In genomic region chr16:75921281-75921680, GRCh38 we compare ENCODE assay signal across 19 cellular contexts.
A peak's percentile ranks its signal among the peaks of the same experiment; 100 is the strongest.
DNase-seq lines count a peak whose midpoint lies in the region; ATAC-seq and TF ChIP-seq lines count a peak whose summit lies in the region.
"Had no signal": no experiment of that assay in that cellular context is flagged by ENCODE, and none has a peak within 500 bp of the region (broad histone marks: within the 10 kb centered on the region; RNA-seq: fewer than 3 reads in every experiment).

No MANE protein-coding gene starts in this region.

- no peaks in the 10 kb centered on the region for H3F3A ChIP-seq in GM23338 (replicated peaks; ENCODE audit: low read depth)

- no peak for TF ChIP-seq CTCF in GM23338 (conservative IDR thresholded peaks at IDR 0.05; ENCODE audit: low read depth in 2 of 2)

- H3K4me2 ChIP-seq in GM23338 (peak overlapping the region; percentile 65), trophoblast cell (ENCODE audit: low read length) (no peak overlapping the region)

- no peak overlapping the region for H3K9ac ChIP-seq in trophoblast cell (ENCODE audit: low read length)

- peaks cover 37% of the 10 kb centered on the region for H3K27me3 Mint-ChIP-seq in GM23338 (ENCODE audit: insufficient read depth, low read depth, poor library complexity)

- H3K4me3 ChIP-seq in GM23338 (no peak overlapping the region), trophoblast cell (ENCODE audit: low read depth, low read length) (no peak overlapping the region)
- H3K4me3 ChIP-seq: MG63 had no signal

- H2AFZ ChIP-seq in GM23338 = no peak overlapping the region
- no peak overlapping the region for H2AFZ ChIP-seq in trophoblast cell (ENCODE audit: insufficient read depth, low read length, poor library complexity)

- no peak overlapping the region for H4K8ac ChIP-seq in trophoblast cell (ENCODE audit: low read depth, low read length)

- H3K27ac Mint-ChIP-seq in GM23338 = no peak overlapping the region
- H3K27ac Mint-ChIP-seq: T-helper 1 cell treated with Interleukin-12 subunit alpha and Interleukin-12 subunit beta and Interleukin-4 antibody, amounts not matched to agents 30 μg/mL and 1 μg/mL, for 36 hours had no signal

- H3K36me3 ChIP-seq in GM23338 (ENCODE audit: insufficient read depth) = no peaks in the 10 kb centered on the region
- no peaks in the 10 kb centered on the region for H3K36me3 ChIP-seq in trophoblast cell (ENCODE audit: control insufficient read depth in 1 of 2, insufficient read depth in 2 of 2, low read length in 2 of 2)
- H3K36me3 ChIP-seq: MG63 had no signal

- no peak overlapping the region for H3K4me3 Mint-ChIP-seq in GM23338
- H3K4me3 Mint-ChIP-seq: T-helper 1 cell treated with Interleukin-12 subunit alpha and Interleukin-12 subunit beta and Interleukin-4 antibody, amounts not matched to agents 30 μg/mL and 1 μg/mL, for 36 hours had no signal

- H3K14ac ChIP-seq in trophoblast cell (ENCODE audit: low read length) = no peak overlapping the region

- H2AK5ac ChIP-seq in trophoblast cell (ENCODE audit: low read length) = no peak overlapping the region

- peaks cover 76% of the 10 kb centered on the region for H3K9me3 Mint-ChIP-seq in GM23338
- H3K9me3 Mint-ChIP-seq: T-helper 1 cell treated with Interleukin-12 subunit alpha and Interleukin-12 subunit beta and Interleukin-4 antibody, amounts not matched to agents 30 μg/mL and 1 μg/mL, for 36 hours had no signal

- peak; percentile 38 for DNase-seq in GM23338 (ENCODE audit: low spot score)
- DNase-seq in NCI-H146 (lab: John Stamatoyannopoulos, UW) = peak; percentile 97
- peak; percentile 37 for DNase-seq in NCI-H526 treated with DMSO at 0.1 percent for 48 hours (lab: John Stamatoyannopoulos, UW)
- peak; percentile 10 for DNase-seq in cerebellum (ENCODE audit: low spot score)
- no peak for DNase-seq in KBM-7
- no peak for DNase-seq in NK-92 (lab: John Stamatoyannopoulos, UW; ENCODE audit: unreplicated experiment)
- DNase-seq in trophoblast cell = no peak
- DNase-seq: DMS 273 treated with DMSO at 0.1 percent for 48 hours; MG63; NCI-H1092 treated with DMSO at 0.1 percent for 48 hours; NCI-H2029; NCI-H345; NK-92 treated with Interleukin-12 subunit alpha and Interleukin-12 subunit beta, amount 100 ng/mL, for 24 hours; RPMI8226; SIG-M5 had no signal

- H3K18ac ChIP-seq in trophoblast cell (ENCODE audit: low read length) = no peak overlapping the region

- no peaks in the 10 kb centered on the region for H3K9me3 ChIP-seq in trophoblast cell (ENCODE audit: insufficient read depth, low read depth, low read length)
- H3K9me3 ChIP-seq: MG63 had no signal

- H2BK12ac ChIP-seq in trophoblast cell (ENCODE audit: low read length) = no peak overlapping the region

- H3K36me3 Mint-ChIP-seq in GM23338 (ENCODE audit: low read depth) = no peaks in the 10 kb centered on the region

- in situ Hi-C loops in KBM-7 (cut with MboI; ENCODE audit: low pct_unique_long_range_greater_than_20kb, low sequenced_read_pairs) = no loop called here

- H3K4me1 ChIP-seq in GM23338 (ENCODE audit: insufficient read depth) (peaks cover 15% of the 10 kb centered on the region), trophoblast cell (ENCODE audit: control insufficient read depth in 1 of 2, insufficient read depth in 2 of 2, low read length in 2 of 2) (no peaks in the 10 kb centered on the region)

- H3K27ac ChIP-seq in GM23338 (ENCODE audit: low read depth) = no peak overlapping the region
- no peak overlapping the region for H3K27ac ChIP-seq in trophoblast cell (ENCODE audit: low read depth, low read length)
- H3K27ac ChIP-seq: C4-2B had no signal

- no CpG with 5 or more reads among the region's 2 CpGs for WGBS in trophoblast cell (ENCODE audit: extremely low coverage, insufficient coverage, insufficient read length)

- H3K79me1 ChIP-seq in trophoblast cell (ENCODE audit: low read length) = no peaks in the 10 kb centered on the region

- no peak overlapping the region for H4K91ac ChIP-seq in trophoblast cell (ENCODE audit: low read depth, low read length)

- H4K20me1 ChIP-seq in GM23338 (replicated peaks; ENCODE audit: insufficient read depth) = peaks cover 8% of the 10 kb centered on the region; the same call in 1 of the 2 replicates

- H3K4ac ChIP-seq in trophoblast cell (ENCODE audit: low read depth, low read length) = no peak overlapping the region

- no peaks in the 10 kb centered on the region for H3K9me2 ChIP-seq in GM23338 (ENCODE audit: insufficient read depth)

- H3K27me3 ChIP-seq in GM23338 (ENCODE audit: insufficient read depth) (peaks cover 100% of the 10 kb centered on the region), trophoblast cell (ENCODE audit: insufficient read depth, low read length) (no peaks in the 10 kb centered on the region)
- H3K27me3 ChIP-seq: MG63 had no signal

- H3K79me2 ChIP-seq in GM23338 (replicated peaks; ENCODE audit: insufficient read depth) (no peaks in the 10 kb centered on the region), trophoblast cell (ENCODE audit: control insufficient read depth, insufficient read depth, low read length, poor library complexity) (no peaks in the 10 kb centered on the region)

- no peak overlapping the region for H3K23ac ChIP-seq in trophoblast cell (ENCODE audit: low read length)

- H2BK120ac ChIP-seq in trophoblast cell (ENCODE audit: insufficient read depth, low read length, poor library complexity) = no peak overlapping the region

- H2BK5ac ChIP-seq in trophoblast cell (ENCODE audit: low read depth, low read length, poor library complexity) = no peak overlapping the region

- no peak overlapping the region for H4K12ac ChIP-seq in trophoblast cell (ENCODE audit: low read depth, low read length)

- ATAC-seq in GM23338 = no peak; the same call in 2 of the 3 replicates
- no peak for ATAC-seq in GM21619 (IDR thresholded peaks at IDR 0.05; ENCODE audit: unreplicated experiment)
- ATAC-seq: HepG2 had no signal

- peaks cover 15% of the 10 kb centered on the region for H3K4me1 Mint-ChIP-seq in GM23338

TF ChIP-seq in GM23338, 12 proteins besides CTCF, POLR2A, EP300 and RAD21 (continues in another document):
- TF ChIP-seq EZH2phosphoT487 (IDR thresholded peaks at IDR 0.05; ENCODE audit: unreplicated experiment) = no peak
- no peak for TF ChIP-seq EZH2 (IDR thresholded peaks at IDR 0.05; ENCODE audit: low read depth, unreplicated experiment)
- TF ChIP-seq ETS1 (IDR thresholded peaks at IDR 0.05) = no peak
- TF ChIP-seq ZNF331 (CRISPR knock-in tag; IDR thresholded peaks at IDR 0.05; ENCODE audit: low read depth) = no peak
- TF ChIP-seq STAT1 (IDR thresholded peaks at IDR 0.05; ENCODE audit: unreplicated experiment) = no peak
- no peak for TF ChIP-seq REST (IDR thresholded peaks at IDR 0.05; ENCODE audit: unreplicated experiment)
- no peak for TF ChIP-seq NANOG (IDR thresholded peaks at IDR 0.05; ENCODE audit: borderline replicate concordance)
- TF ChIP-seq JUNB (IDR thresholded peaks at IDR 0.05; ENCODE audit: unreplicated experiment) = no peak
- no peak for TF ChIP-seq POLR2AphosphoS5 (IDR thresholded peaks at IDR 0.05; ENCODE audit: low read depth)
- TF ChIP-seq CREB1 (CRISPR knock-in tag; IDR thresholded peaks at IDR 0.05; ENCODE audit: low read depth) = no peak

Comparison
In these comparisons a context has a peak if more than half of its experiments do, and no peak if none do; other contexts are left out.
1. DNase-seq: peak in GM23338 (single experiment), NCI-H146 (single experiment), NCI-H526 treated with DMSO at 0.1 percent for 48 hours (single experiment) and cerebellum (single experiment); none in KBM-7 (single experiment), NK-92 (single experiment) and trophoblast cell (0 of 2).